8 cellular contexts compared by ENCODE assay signal in the genomic region with DNA sequence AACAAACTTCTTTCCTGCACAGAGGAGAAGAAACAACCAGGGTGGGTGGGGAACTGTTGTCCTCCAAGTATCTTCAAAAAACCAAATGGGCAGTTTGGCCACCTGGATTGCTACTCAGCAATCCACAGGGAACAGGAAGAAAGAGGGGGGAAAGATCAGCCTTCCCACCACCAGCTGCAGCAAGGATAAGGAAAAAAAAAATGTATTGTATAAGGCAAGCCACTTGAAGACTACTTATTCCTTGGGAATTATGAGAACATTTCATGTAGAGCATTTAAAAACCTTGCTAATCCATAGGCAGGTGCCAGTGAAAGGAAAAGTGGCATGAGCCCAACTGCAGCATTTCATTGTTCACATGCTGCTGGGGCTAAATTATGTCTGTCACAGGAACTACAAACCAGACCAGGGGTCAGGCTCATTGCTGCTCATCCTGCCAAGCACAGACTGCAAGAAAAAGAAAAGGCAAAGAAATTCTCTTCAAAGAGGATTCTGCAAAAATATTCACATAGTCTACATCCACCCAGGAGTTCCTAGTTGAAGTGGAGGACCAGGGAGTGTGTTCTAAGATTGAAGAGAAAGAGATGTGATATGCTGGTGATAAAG. TPM values are rescaled to one million over a fixed set of nuclear protein-coding genes. Genes with fewer than 3 reads are reported as not detected.
DNase-seq lines count a peak whose midpoint lies in the region; ATAC-seq and TF ChIP-seq lines count a peak whose summit lies in the region.

No MANE protein-coding gene starts in this region.

- intact Hi-C loops in activated T-helper 1 cell treated with anti-CD3 and anti-CD28 coated beads, Interleukin-12 subunit alpha, Interleukin-12 subunit beta, Interleukin-2, Interleukin-4 antibody, amounts not matched to agents 30 ng/mL and 10 ng/mL and 1 ng/mL, durations not matched to agents 14 hours and 24 hours and 36 hours (cut with micrococcal nuclease) = loop anchor here (2.0 kb wide), 4 partner anchors 13 to 143 kb away; no protein-coding TSS in a partner anchor

- H3K4me3 Mint-ChIP-seq in activated T-helper 1 cell treated with anti-CD3 and anti-CD28 coated beads, Interleukin-12 subunit alpha, Interleukin-12 subunit beta, Interleukin-2, Interleukin-4 antibody, amounts not matched to agents 30 ng/mL and 10 ng/mL and 1 ng/mL, durations not matched to agents 14 hours and 24 hours and 36 hours = no peak overlapping the region

- peaks cover 15% of the 10 kb centered on the region for H3K4me1 ChIP-seq in mesodermal cell (ENCODE audit: control insufficient read depth, insufficient read depth, low read length, poor library complexity, severe bottlenecking)

- no peaks in the 10 kb centered on the region for H3K9me3 ChIP-seq in mesodermal cell (ENCODE audit: control insufficient read depth, low read length)

- H3K4me3 ChIP-seq in GM06990 (replicated peaks; ENCODE audit: low read depth, low read length) (peak overlapping the region; percentile 80), mesodermal cell (ENCODE audit: extremely low read depth, insufficient read depth, low read length, poor library complexity, severe bottlenecking) (peak overlapping the region; percentile 69)

- no peaks in the 10 kb centered on the region for H3K9me3 Mint-ChIP-seq in activated T-helper 1 cell treated with anti-CD3 and anti-CD28 coated beads, Interleukin-12 subunit alpha, Interleukin-12 subunit beta, Interleukin-2, Interleukin-4 antibody, amounts not matched to agents 30 ng/mL and 10 ng/mL and 1 ng/mL, durations not matched to agents 14 hours and 24 hours and 36 hours

- H3K4me1 Mint-ChIP-seq in activated T-helper 1 cell treated with anti-CD3 and anti-CD28 coated beads, Interleukin-12 subunit alpha, Interleukin-12 subunit beta, Interleukin-2, Interleukin-4 antibody, amounts not matched to agents 30 ng/mL and 10 ng/mL and 1 ng/mL, durations not matched to agents 14 hours and 24 hours and 36 hours (ENCODE audit: low read depth) = peaks cover 23% of the 10 kb centered on the region

- ATAC-seq in HG02870 (IDR thresholded peaks at IDR 0.05; ENCODE audit: unreplicated experiment) = no peak

- no peaks in the 10 kb centered on the region for H3K27me3 ChIP-seq in GM06990 (replicated peaks; ENCODE audit: control insufficient read depth, insufficient read depth, low read length)

- peak overlapping the region; percentile 93 for H3K27ac ChIP-seq in mesodermal cell (ENCODE audit: low read depth, low read length, severe bottlenecking)

- TF ChIP-seq CTCF in GM06990 (IDR thresholded peaks at IDR 0.05; ENCODE audit: insufficient read depth, low read length, poor library complexity, severe bottlenecking) = no peak

- H3K36me3 ChIP-seq in GM06990 (ENCODE audit: control insufficient read depth, insufficient read depth, low read length) (no peaks in the 10 kb centered on the region; the same call in 1 of the 2 replicates), mesodermal cell (ENCODE audit: control insufficient read depth, insufficient read depth, low read length) (peaks cover 16% of the 10 kb centered on the region)

- H3K27me3 Mint-ChIP-seq in activated T-helper 1 cell treated with anti-CD3 and anti-CD28 coated beads, Interleukin-12 subunit alpha, Interleukin-12 subunit beta, Interleukin-2, Interleukin-4 antibody, amounts not matched to agents 30 ng/mL and 10 ng/mL and 1 ng/mL, durations not matched to agents 14 hours and 24 hours and 36 hours (ENCODE audit: insufficient read depth) = no peaks in the 10 kb centered on the region

- DNase-seq in Ammon's horn (ENCODE audit: low spot score) (peak; percentile 3), GM06990 (ENCODE audit: extremely low read depth, insufficient read length) (no peak), NCI-H1436 (lab: John Stamatoyannopoulos, UW) (no peak), germinal center (ENCODE audit: low spot score) (no peak)
- DNase-seq in activated T-helper 1 cell treated with anti-CD3 and anti-CD28 coated beads, Interleukin-12 subunit alpha, Interleukin-12 subunit beta, Interleukin-2, Interleukin-4 antibody, amounts not matched to agents 30 ng/mL and 10 ng/mL and 1 ng/mL, durations not matched to agents 14 hours and 24 hours and 36 hours (ENCODE audit: low spot score) = no peak
- no peak for DNase-seq in activated CD4-positive, alpha-beta T cell treated with anti-CD3 and anti-CD28 coated beads for 4 hours

- H3K36me3 Mint-ChIP-seq in activated T-helper 1 cell treated with anti-CD3 and anti-CD28 coated beads, Interleukin-12 subunit alpha, Interleukin-12 subunit beta, Interleukin-2, Interleukin-4 antibody, amounts not matched to agents 30 ng/mL and 10 ng/mL and 1 ng/mL, durations not matched to agents 14 hours and 24 hours and 36 hours (ENCODE audit: low read depth) = peaks cover 22% of the 10 kb centered on the region

- H3K27ac Mint-ChIP-seq in activated T-helper 1 cell treated with anti-CD3 and anti-CD28 coated beads, Interleukin-12 subunit alpha, Interleukin-12 subunit beta, Interleukin-2, Interleukin-4 antibody, amounts not matched to agents 30 ng/mL and 10 ng/mL and 1 ng/mL, durations not matched to agents 14 hours and 24 hours and 36 hours = peak overlapping the region; percentile 32

RNA-seq across cellular contexts. Expression of a gene that starts 2.2 kb away (rescaled TPM):
- 15.2 and 16.0 TPM in 2 replicates for total RNA-seq in activated T-helper 1 cell treated with anti-CD3 and anti-CD28 coated beads, Interleukin-12 subunit alpha, Interleukin-12 subunit beta, Interleukin-2, Interleukin-4 antibody, amounts not matched to agents 30 ng/mL and 10 ng/mL and 1 ng/mL, durations not matched to agents 14 hours and 24 hours and 36 hours
- polyA plus RNA-seq in mesodermal cell (2013, experiment 1 of 2) = 11.5 TPM
- polyA plus RNA-seq in mesodermal cell (2013, experiment 2 of 2) = 7.6 TPM
